Comparison of ENCODE assay signal across 1 cellular context in the genomic region with DNA sequence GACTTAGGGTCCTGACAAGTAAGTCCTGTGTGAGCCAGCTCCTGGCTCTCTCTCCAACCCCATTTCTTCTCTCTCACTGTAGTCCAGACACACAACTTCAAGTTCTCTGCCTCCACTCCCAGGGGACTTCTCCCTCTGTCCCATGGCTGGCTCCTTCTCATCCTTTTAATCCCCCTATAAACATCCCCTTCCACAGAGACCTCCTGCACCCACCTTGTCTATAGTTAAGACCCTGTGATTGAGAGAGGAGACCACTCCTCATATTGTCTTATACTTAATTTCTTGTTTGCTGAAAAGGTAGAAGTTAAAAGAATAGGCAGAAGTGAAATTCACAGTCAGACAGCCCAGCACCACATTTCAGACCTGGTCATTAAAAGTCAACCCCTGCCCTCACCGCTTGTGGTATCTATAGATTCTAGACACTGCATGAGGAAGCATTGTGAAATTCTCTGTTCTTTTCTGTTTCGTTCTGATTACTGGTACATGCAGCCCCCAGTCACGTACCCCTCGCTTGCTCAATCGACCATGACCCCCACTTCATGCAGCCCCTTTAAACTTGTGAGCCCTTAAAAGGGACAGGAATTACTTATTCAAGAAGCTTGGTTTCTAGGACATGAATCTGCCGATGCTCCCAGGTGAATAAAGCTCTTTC.
TF ChIP-seq lines count a peak whose summit lies in the region.

No MANE protein-coding gene starts in this region.

TF ChIP-seq in GM12878, 131 proteins besides CTCF, POLR2A, EP300 and RAD21 (continued from another document):
- TF ChIP-seq, protein P1, sequence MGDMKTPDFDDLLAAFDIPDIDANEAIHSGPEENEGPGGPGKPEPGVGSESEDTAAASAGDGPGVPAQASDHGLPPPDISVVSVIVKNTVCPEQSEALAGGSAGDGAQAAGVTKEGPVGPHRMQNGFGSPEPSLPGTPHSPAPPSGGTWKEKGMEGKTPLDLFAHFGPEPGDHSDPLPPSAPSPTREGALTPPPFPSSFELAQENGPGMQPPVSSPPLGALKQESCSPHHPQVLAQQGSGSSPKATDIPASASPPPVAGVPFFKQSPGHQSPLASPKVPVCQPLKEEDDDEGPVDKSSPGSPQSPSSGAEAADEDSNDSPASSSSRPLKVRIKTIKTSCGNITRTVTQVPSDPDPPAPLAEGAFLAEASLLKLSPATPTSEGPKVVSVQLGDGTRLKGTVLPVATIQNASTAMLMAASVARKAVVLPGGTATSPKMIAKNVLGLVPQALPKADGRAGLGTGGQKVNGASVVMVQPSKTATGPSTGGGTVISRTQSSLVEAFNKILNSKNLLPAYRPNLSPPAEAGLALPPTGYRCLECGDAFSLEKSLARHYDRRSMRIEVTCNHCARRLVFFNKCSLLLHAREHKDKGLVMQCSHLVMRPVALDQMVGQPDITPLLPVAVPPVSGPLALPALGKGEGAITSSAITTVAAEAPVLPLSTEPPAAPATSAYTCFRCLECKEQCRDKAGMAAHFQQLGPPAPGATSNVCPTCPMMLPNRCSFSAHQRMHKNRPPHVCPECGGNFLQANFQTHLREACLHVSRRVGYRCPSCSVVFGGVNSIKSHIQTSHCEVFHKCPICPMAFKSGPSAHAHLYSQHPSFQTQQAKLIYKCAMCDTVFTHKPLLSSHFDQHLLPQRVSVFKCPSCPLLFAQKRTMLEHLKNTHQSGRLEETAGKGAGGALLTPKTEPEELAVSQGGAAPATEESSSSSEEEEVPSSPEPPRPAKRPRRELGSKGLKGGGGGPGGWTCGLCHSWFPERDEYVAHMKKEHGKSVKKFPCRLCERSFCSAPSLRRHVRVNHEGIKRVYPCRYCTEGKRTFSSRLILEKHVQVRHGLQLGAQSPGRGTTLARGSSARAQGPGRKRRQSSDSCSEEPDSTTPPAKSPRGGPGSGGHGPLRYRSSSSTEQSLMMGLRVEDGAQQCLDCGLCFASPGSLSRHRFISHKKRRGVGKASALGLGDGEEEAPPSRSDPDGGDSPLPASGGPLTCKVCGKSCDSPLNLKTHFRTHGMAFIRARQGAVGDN (IDR thresholded peaks at IDR 0.05), result 0 out of 2 replicates have a peak, but pooled peaks have one; percentile 12
- no peak for TF ChIP-seq GATAD2B (conservative IDR thresholded peaks at IDR 0.05; ENCODE audit: low read depth)
- TF ChIP-seq NR2C1 (IDR thresholded peaks at IDR 0.05), result no peak
- 0 out of 2 replicates have a peak, but pooled peaks have one; percentile 11 for TF ChIP-seq YBX1 (IDR thresholded peaks at IDR 0.05)
- TF ChIP-seq, protein P2, sequence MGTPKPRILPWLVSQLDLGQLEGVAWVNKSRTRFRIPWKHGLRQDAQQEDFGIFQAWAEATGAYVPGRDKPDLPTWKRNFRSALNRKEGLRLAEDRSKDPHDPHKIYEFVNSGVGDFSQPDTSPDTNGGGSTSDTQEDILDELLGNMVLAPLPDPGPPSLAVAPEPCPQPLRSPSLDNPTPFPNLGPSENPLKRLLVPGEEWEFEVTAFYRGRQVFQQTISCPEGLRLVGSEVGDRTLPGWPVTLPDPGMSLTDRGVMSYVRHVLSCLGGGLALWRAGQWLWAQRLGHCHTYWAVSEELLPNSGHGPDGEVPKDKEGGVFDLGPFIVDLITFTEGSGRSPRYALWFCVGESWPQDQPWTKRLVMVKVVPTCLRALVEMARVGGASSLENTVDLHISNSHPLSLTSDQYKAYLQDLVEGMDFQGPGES (IDR thresholded peaks at IDR 0.05), result no peak
- TF ChIP-seq PML (IDR thresholded peaks at IDR 0.05; ENCODE audit: low read length), result no peak
- no peak for TF ChIP-seq MYB (IDR thresholded peaks at IDR 0.05; ENCODE audit: borderline replicate concordance, low read depth, low read length)
- peak; percentile 90 for TF ChIP-seq DPF2 (IDR thresholded peaks at IDR 0.05)
- TF ChIP-seq BACH1 (IDR thresholded peaks at IDR 0.05; ENCODE audit: borderline replicate concordance), result 0 out of 2 replicates have a peak, but pooled peaks have one; percentile 31
- no peak for TF ChIP-seq SIN3A (IDR thresholded peaks at IDR 0.05; ENCODE audit: low read depth, low read length)
- no peak for TF ChIP-seq STAT1 (conservative IDR thresholded peaks at IDR 0.05)
- no peak for TF ChIP-seq POLR2AphosphoS5 (IDR thresholded peaks at IDR 0.05; ENCODE audit: low read length)
- TF ChIP-seq SUZ12 (IDR thresholded peaks at IDR 0.05; ENCODE audit: unreplicated experiment), result no peak
- peak; percentile 96 for TF ChIP-seq PAX5 (IDR thresholded peaks at IDR 0.05; ENCODE audit: borderline replicate concordance, low read depth, low read length)
- TF ChIP-seq EGR1 (IDR thresholded peaks at IDR 0.05; ENCODE audit: borderline replicate concordance in 1 of 2, low read depth in 2 of 2, low read length in 2 of 2), result no peak
- TF ChIP-seq ZNF24 (IDR thresholded peaks at IDR 0.05), result 0 out of 2 replicates have a peak, but pooled peaks have one; percentile 28
- TF ChIP-seq RCOR1 (conservative IDR thresholded peaks at IDR 0.05; ENCODE audit: low read depth, low read length), result no peak
- peak; percentile 91 for TF ChIP-seq MEF2B (IDR thresholded peaks at IDR 0.05; ENCODE audit: partially characterized antibody, poor library complexity, severe bottlenecking)
- TF ChIP-seq RBBP5 (conservative IDR thresholded peaks at IDR 0.05), result no peak
- peak in 1 of 2 experiments; percentile 64; a peak in 1 of 4 replicates for TF ChIP-seq BHLHE40 (IDR thresholded peaks at IDR 0.05; ENCODE audit: borderline replicate concordance in 1 of 2, low read depth in 2 of 2, low read length in 1 of 2)
- peak; percentile 14; the same call in 1 of the 2 replicates for TF ChIP-seq RUNX3 (IDR thresholded peaks at IDR 0.05; ENCODE audit: low read length)
- no peak for TF ChIP-seq KLF5 (IDR thresholded peaks at IDR 0.05; ENCODE audit: partially characterized antibody)
- TF ChIP-seq SMC3 (IDR thresholded peaks at IDR 0.05; ENCODE audit: borderline replicate concordance, low read length), result no peak
- TF ChIP-seq, protein P3, sequence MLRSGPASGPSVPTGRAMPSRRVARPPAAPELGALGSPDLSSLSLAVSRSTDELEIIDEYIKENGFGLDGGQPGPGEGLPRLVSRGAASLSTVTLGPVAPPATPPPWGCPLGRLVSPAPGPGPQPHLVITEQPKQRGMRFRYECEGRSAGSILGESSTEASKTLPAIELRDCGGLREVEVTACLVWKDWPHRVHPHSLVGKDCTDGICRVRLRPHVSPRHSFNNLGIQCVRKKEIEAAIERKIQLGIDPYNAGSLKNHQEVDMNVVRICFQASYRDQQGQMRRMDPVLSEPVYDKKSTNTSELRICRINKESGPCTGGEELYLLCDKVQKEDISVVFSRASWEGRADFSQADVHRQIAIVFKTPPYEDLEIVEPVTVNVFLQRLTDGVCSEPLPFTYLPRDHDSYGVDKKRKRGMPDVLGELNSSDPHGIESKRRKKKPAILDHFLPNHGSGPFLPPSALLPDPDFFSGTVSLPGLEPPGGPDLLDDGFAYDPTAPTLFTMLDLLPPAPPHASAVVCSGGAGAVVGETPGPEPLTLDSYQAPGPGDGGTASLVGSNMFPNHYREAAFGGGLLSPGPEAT (IDR thresholded peaks at IDR 0.05; ENCODE audit: low read depth), result peak; percentile 54; the same call in 1 of the 2 replicates
- no peak for TF ChIP-seq SP1 (IDR thresholded peaks at IDR 0.05; ENCODE audit: low read depth, low read length)
- no peak for TF ChIP-seq ESRRA (IDR thresholded peaks at IDR 0.05; ENCODE audit: low read length)
- TF ChIP-seq RFX5 (IDR thresholded peaks at IDR 0.05; ENCODE audit: low read depth, low read length), result no peak
- TF ChIP-seq HDAC6 (IDR thresholded peaks at IDR 0.05; ENCODE audit: unreplicated experiment), result no peak
- TF ChIP-seq TBL1XR1 (IDR thresholded peaks at IDR 0.05; ENCODE audit: low read depth, low read length), result no peak
- no peak for TF ChIP-seq KDM1A (IDR thresholded peaks at IDR 0.05; ENCODE audit: borderline replicate concordance)
- TF ChIP-seq ATF7 (IDR thresholded peaks at IDR 0.05; ENCODE audit: low read depth), result peak; percentile 64
- TF ChIP-seq POU2F2 (IDR thresholded peaks at IDR 0.05; ENCODE audit: borderline replicate concordance, low read depth, low read length), result no peak
- TF ChIP-seq NR2F1 (conservative IDR thresholded peaks at IDR 0.05), result peak; percentile 77
- TF ChIP-seq SMAD5 (IDR thresholded peaks at IDR 0.05; ENCODE audit: low read depth), result no peak
- TF ChIP-seq IKZF1 (conservative IDR thresholded peaks at IDR 0.05), result peak; percentile 68
- TF ChIP-seq, protein P4, sequence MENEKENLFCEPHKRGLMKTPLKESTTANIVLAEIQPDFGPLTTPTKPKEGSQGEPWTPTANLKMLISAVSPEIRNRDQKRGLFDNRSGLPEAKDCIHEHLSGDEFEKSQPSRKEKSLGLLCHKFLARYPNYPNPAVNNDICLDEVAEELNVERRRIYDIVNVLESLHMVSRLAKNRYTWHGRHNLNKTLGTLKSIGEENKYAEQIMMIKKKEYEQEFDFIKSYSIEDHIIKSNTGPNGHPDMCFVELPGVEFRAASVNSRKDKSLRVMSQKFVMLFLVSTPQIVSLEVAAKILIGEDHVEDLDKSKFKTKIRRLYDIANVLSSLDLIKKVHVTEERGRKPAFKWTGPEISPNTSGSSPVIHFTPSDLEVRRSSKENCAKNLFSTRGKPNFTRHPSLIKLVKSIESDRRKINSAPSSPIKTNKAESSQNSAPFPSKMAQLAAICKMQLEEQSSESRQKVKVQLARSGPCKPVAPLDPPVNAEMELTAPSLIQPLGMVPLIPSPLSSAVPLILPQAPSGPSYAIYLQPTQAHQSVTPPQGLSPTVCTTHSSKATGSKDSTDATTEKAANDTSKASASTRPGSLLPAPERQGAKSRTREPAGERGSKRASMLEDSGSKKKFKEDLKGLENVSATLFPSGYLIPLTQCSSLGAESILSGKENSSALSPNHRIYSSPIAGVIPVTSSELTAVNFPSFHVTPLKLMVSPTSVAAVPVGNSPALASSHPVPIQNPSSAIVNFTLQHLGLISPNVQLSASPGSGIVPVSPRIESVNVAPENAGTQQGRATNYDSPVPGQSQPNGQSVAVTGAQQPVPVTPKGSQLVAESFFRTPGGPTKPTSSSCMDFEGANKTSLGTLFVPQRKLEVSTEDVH (IDR thresholded peaks at IDR 0.05; ENCODE audit: low read depth, partially characterized antibody), result no peak
